ENCODE assay signal across 24 cellular contexts in genomic region chr5:36304095-36304494, GRCh38. TPM values are rescaled to one million over a fixed set of nuclear protein-coding genes. Genes with fewer than 3 reads are reported as not detected.
A peak's percentile ranks its signal among the peaks of the same experiment; 100 is the strongest.
DNase-seq lines count a peak whose midpoint lies in the region; ATAC-seq and TF ChIP-seq lines count a peak whose summit lies in the region.
"Had no signal": no experiment of that assay in that cellular context is flagged by ENCODE, and none has a peak within 500 bp of the region (broad histone marks: within the 10 kb centered on the region; RNA-seq: fewer than 3 reads in every experiment).

No MANE protein-coding gene starts in this region.

- H3K4me3 ChIP-seq in right cardiac atrium (ENCODE audit: low read length) (no peak overlapping the region), esophagus muscularis mucosa (no peak overlapping the region), upper lobe of right lung (no peak overlapping the region)
- H3K4me3 ChIP-seq: BLaER1 treated with 17β-estradiol and CSF1 and Interleukin-3, amounts not matched to agents 10 nM and 100 nM; GM12878; GM23248; K562; MG63 had no signal

- H3K27ac ChIP-seq in right cardiac atrium (ENCODE audit: low read length) (peak overlapping the region; percentile 20), esophagus muscularis mucosa (replicated peaks in 1 of 4) (peak overlapping the region in 3 of 4 donors; percentile 78 to 83 (median 82)), upper lobe of right lung (no peak overlapping the region)
- H3K27ac ChIP-seq: GM23248 had no signal

- intact Hi-C loops in right cardiac atrium (cut with DNase I) (loop anchor here (2.0 to 10.0 kb wide), 4 partner anchors 33 to 129 kb away; partner anchors contain the start of gene NADK2 (in 2 of the 4)), Right ventricle myocardium inferior (cut with DNase I) (loop anchor here (2.0 to 10.0 kb wide), 3 partner anchors 39 to 127 kb away; partner anchors contain the start of gene NADK2), esophagus muscularis mucosa (cut with DNase I) (loop anchor here (2.0 to 10.0 kb wide), 2 partner anchors 39 to 59 kb away; partner anchors contain the start of gene NADK2), upper lobe of right lung (cut with DNase I) (no loop called here)

- DNase-seq in right cardiac atrium (peak in 1 of 3 donors; percentile 32), Right ventricle myocardium inferior (ENCODE audit: missing footprints) (no peak), UCSD-AML1 (lab: John Stamatoyannopoulos, UW; ENCODE audit: unreplicated experiment) (peak; percentile 9), esophagus muscularis mucosa (ENCODE audit: extremely low spot score) (no peak), upper lobe of right lung (no peak), NCI-H2107 treated with DMSO at 0.1 percent for 48 hours (lab: John Stamatoyannopoulos, UW; ENCODE audit: unreplicated experiment) (no peak)
- DNase-seq in effector CD4-positive, alpha-beta T cell = no peak
- DNase-seq: 8988T; CD8-positive, alpha-beta T cell; DND-41; GM23248; MG63; NCI-H1092; NCI-H1436; NCI-H1930; NCI-H2171; NCI-H345; NCI-H526; PC-3; SHP77 had no signal

- H3K27me3 ChIP-seq in right cardiac atrium (ENCODE audit: control insufficient read depth, insufficient read depth) = no peaks in the 10 kb centered on the region
- H3K27me3 ChIP-seq in esophagus muscularis mucosa = no peaks in the 10 kb centered on the region
- H3K27me3 ChIP-seq in upper lobe of right lung = no peaks in the 10 kb centered on the region
- H3K27me3 ChIP-seq: BLaER1 treated with 17β-estradiol and CSF1 and Interleukin-3, amounts not matched to agents 10 nM and 100 nM had no signal

- no peaks in the 10 kb centered on the region for H3K36me3 ChIP-seq in esophagus muscularis mucosa
- no peaks in the 10 kb centered on the region for H3K36me3 ChIP-seq in upper lobe of right lung
- H3K36me3 ChIP-seq: BLaER1 treated with 17β-estradiol and CSF1 and Interleukin-3, amounts not matched to agents 10 nM and 100 nM; MG63 had no signal

- ATAC-seq in right cardiac atrium (no peak), Right ventricle myocardium inferior (no peak), upper lobe of right lung (peak; percentile 42), GM18498 (IDR thresholded peaks at IDR 0.05; ENCODE audit: unreplicated experiment) (no peak)
- ATAC-seq: CD8-positive, alpha-beta T cell; GM12878; K562; PC-3 had no signal

- H3K9me3 ChIP-seq in right cardiac atrium (ENCODE audit: control insufficient read depth, low read length) (no peaks in the 10 kb centered on the region), esophagus muscularis mucosa (no peaks in the 10 kb centered on the region), upper lobe of right lung (no peaks in the 10 kb centered on the region)
- H3K9me3 ChIP-seq: BLaER1 treated with 17β-estradiol and CSF1 and Interleukin-3, amounts not matched to agents 10 nM and 100 nM; MG63 had no signal

- no peaks in the 10 kb centered on the region for H3K4me1 ChIP-seq in right cardiac atrium (ENCODE audit: control insufficient read depth, insufficient read depth, low read length)
- H3K4me1 ChIP-seq in esophagus muscularis mucosa = peaks cover 15 to 58% (median 42%) of the 10 kb centered on the region in 4 donors
- peaks cover 10% of the 10 kb centered on the region for H3K4me1 ChIP-seq in upper lobe of right lung

- no peak for TF ChIP-seq POLR2A in esophagus muscularis mucosa (IDR thresholded peaks at IDR 0.05; ENCODE audit: low read depth)

- no peak for TF ChIP-seq EP300 in esophagus muscularis mucosa (IDR thresholded peaks at IDR 0.05)

- no peak for TF ChIP-seq CTCF in esophagus muscularis mucosa (IDR thresholded peaks at IDR 0.05)
- no peak for TF ChIP-seq CTCF in upper lobe of right lung (IDR thresholded peaks at IDR 0.05)

- 68% methylated on average over 7 of the region's 7 CpGs for WGBS in right cardiac atrium
- 73% methylated on average over 7 of the region's 7 CpGs for WGBS in esophagus muscularis mucosa

RNA-seq across cellular contexts. Expression of gene RANBP3L, which starts 2.4 kb away (rescaled TPM):
- total RNA-seq in right cardiac atrium = 1 to 10 TPM in 3 of 4 donors, under 1 TPM in 1; 0.58 to 2.7 (median 1.5) TPM
- polyA plus RNA-seq in right cardiac atrium = 1.0 TPM
- total RNA-seq in Right ventricle myocardium inferior = 0.49 TPM
- 10 to 100 TPM in 1 of 4 donors, 1 to 10 TPM in 3; 2.2 to 13.7 (median 3.1) TPM for total RNA-seq in esophagus muscularis mucosa
- total RNA-seq in upper lobe of right lung = 7.1 TPM
- total RNA-seq: CD8-positive, alpha-beta T cell; GM23248; K562; PC-3 had no signal
- polyA plus RNA-seq: GM23248 had no signal
